Comparison of ENCODE assay signal across 24 cellular contexts in the genomic region with DNA sequence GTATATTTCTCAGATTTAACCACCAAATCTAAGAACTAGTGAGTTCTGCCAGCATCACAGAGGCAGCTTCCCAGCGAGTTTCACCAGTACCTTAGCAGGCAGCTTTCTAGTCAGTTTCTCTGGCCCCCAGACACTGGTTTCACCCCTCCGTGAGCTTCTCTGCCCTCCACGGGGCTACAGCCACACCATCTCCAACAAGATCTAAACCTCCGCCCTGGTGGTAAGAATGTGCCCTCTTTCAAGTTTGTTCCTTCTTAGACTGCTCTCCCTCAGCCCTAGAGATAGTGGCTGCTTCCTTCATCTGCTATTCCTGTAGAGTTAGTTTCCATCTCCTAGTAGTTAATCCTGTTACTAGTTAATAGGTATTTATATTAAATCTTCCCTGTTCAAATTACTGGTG.
"Had no signal": no experiment of that assay in that cellular context is flagged by ENCODE, and none has a peak within 500 bp of the region (broad histone marks: within the 10 kb centered on the region; RNA-seq: fewer than 3 reads in every experiment).

No MANE protein-coding gene starts in this region.

- ATAC-seq: activated T-cell treated with anti-CD3 and anti-CD28 coated beads, Interleukin-2, amount 50 U/mL, for 72 hours; gastrocnemius medialis; left lung; naive thymus-derived CD4-positive, alpha-beta T cell had no signal

- H3K27ac ChIP-seq: cardiac muscle cell, esophagus muscularis mucosa, gastrocnemius medialis, left lung, neural progenitor cell, sigmoid colon, testis had no signal

- DNase-seq: activated CD4-positive, alpha-beta T cell treated with anti-CD3 and anti-CD28 coated beads for 4 hours; activated CD4-positive, alpha-beta T cell treated with anti-CD3 and anti-CD28 coated beads, Interleukin-2, amount 50 U/mL, for 48 hours; activated CD4-positive, CD25-positive, alpha-beta regulatory T cell; activated effector memory CD4-positive, alpha-beta T cell treated with anti-CD3 and anti-CD28 coated beads, Interleukin-2, amount 50 U/mL, for 16 hours; activated naive CD4-positive, alpha-beta T cell treated with anti-CD3 and anti-CD28 coated beads, Interleukin-2, amount 10 ng/mL, durations not matched to agents 7 days and 5 days; activated T-cell treated with anti-CD3 and anti-CD28 coated beads, Interleukin-2, amount 50 U/mL, for 72 hours; amygdala; effector CD4-positive, alpha-beta T cell; gastrocnemius medialis; hypothalamus; left lung; naive thymus-derived CD4-positive, alpha-beta T cell; posterior cingulate gyrus; sigmoid colon; stimulated activated CD4-positive, alpha-beta T cell treated with anti-CD3 and anti-CD28 coated beads, Interleukin-15, amount 100 ng/mL, for 24 hours; stimulated activated naive CD4-positive, alpha-beta T cell; T1000; testis; uterus had no signal

- H3K36me3 ChIP-seq: cardiac muscle cell, esophagus muscularis mucosa, gastrocnemius medialis, left lung, neural progenitor cell, sigmoid colon, uterus had no signal

- H3K27me3 ChIP-seq: cardiac muscle cell, esophagus muscularis mucosa, gastrocnemius medialis, left lung, neural progenitor cell, sigmoid colon, testis, uterus had no signal

- H3K4me3 ChIP-seq: cardiac muscle cell, esophagus muscularis mucosa, gastrocnemius medialis, left lung, lung, neural progenitor cell, sigmoid colon, smooth muscle cell, testis, uterus had no signal
